Comparison of ENCODE assay signal across 13 cellular contexts in the genomic region with DNA sequence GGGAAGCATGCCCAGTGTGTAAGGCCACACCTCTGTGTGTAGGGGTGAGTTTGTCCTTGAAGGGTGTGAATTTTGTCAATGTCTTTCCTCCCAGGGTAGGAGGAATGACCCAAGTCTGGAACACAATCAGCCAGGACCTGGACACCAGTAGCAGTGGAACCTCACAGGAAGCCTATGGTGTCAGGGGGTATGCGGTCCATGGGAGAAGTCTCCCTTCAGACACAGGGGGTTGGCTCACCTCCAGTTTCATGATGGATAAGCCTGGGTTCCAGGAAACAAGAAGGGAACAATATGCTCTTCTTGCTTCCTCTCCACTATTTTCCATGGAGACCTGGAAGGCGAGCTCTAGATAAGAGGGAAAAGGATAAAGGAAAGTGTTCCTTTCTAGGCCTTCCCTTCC.
"Had no signal": no experiment of that assay in that cellular context is flagged by ENCODE, and none has a peak within 500 bp of the region (broad histone marks: within the 10 kb centered on the region; RNA-seq: fewer than 3 reads in every experiment).

No MANE protein-coding gene starts in this region.

- H3K36me3 ChIP-seq: gastrocnemius medialis, neutrophil had no signal

- H3K4me3 ChIP-seq: coronary artery, gastrocnemius medialis, mucosa of descending colon, tibial nerve had no signal

- H3K27ac ChIP-seq: coronary artery, gastrocnemius medialis, neutrophil, tibial nerve had no signal

- DNase-seq: central memory CD4-positive, alpha-beta T cell; effector CD4-positive, alpha-beta T cell; gastrocnemius medialis; islet precursor cell; mammary epithelial cell; mucosa of descending colon; naive thymus-derived CD8-positive, alpha-beta T cell; posterior cingulate gyrus; stimulated activated CD4-positive, alpha-beta T cell treated with anti-CD3 and anti-CD28 coated beads, Interleukin-4, amount 100 ng/mL, for 1 hour had no signal

- H3K9me3 ChIP-seq: gastrocnemius medialis, mucosa of descending colon, neutrophil, tibial nerve had no signal

- H3K27me3 ChIP-seq: gastrocnemius medialis, neutrophil, tibial nerve had no signal

- H3K4me1 ChIP-seq: gastrocnemius medialis, tibial nerve had no signal

- ATAC-seq: esophagus mucosa; gastrocnemius medialis; mucosa of descending colon; naive thymus-derived CD8-positive, alpha-beta T cell had no signal
